Comparison of ENCODE assay signal across 30 cellular contexts in genomic region chr7:151789380-151789947, GRCh38.
DNase-seq lines count a peak whose midpoint lies in the region; ATAC-seq and TF ChIP-seq lines count a peak whose summit lies in the region.
"Had no signal": no experiment of that assay in that cellular context is flagged by ENCODE, and none has a peak within 500 bp of the region (broad histone marks: within the 10 kb centered on the region; RNA-seq: fewer than 3 reads in every experiment).

No MANE protein-coding gene starts in this region.

- no peaks in the 10 kb centered on the region for H3K4me1 ChIP-seq in H9 (ENCODE audit: insufficient read depth, low read length)
- H3K4me1 ChIP-seq in spleen = peaks cover 0 to 18% (median 12%) of the 10 kb centered on the region in 6 donors
- H3K4me1 ChIP-seq: A549, HAP-1 had no signal

- H3K27me3 ChIP-seq in H9 (ENCODE audit: insufficient read depth, low read length) (no peaks in the 10 kb centered on the region), spleen (replicated peaks in 1 of 7) (no peaks in the 10 kb centered on the region), WERI-Rb-1 (ENCODE audit: insufficient read depth, low read depth, severe bottlenecking) (no peaks in the 10 kb centered on the region)
- H3K27me3 ChIP-seq: BLaER1 treated with 17β-estradiol and CSF1 and Interleukin-3, amounts not matched to agents 10 nM and 100 nM had no signal

- H3K18ac ChIP-seq in H9 (ENCODE audit: insufficient read length, low read depth, low read length) = no peak overlapping the region

- no peak for TF ChIP-seq CTCF in H9 (conservative IDR thresholded peaks at IDR 0.05)
- TF ChIP-seq CTCF in chondrocyte (IDR thresholded peaks at IDR 0.05) = no peak
- no peak for TF ChIP-seq CTCF in spleen (IDR thresholded peaks at IDR 0.05 in 8 of 11, conservative IDR thresholded peaks at IDR 0.05 in 3 of 11)
- TF ChIP-seq CTCF in WERI-Rb-1 (IDR thresholded peaks at IDR 0.05; ENCODE audit: low read depth, low read length) = no peak

- peaks cover 15 to 16% of the 10 kb centered on the region in 2 experiments for H3K4me1 Mint-ChIP-seq in H9
- no peaks in the 10 kb centered on the region for H3K4me1 Mint-ChIP-seq in chondrocyte (ENCODE audit: low read depth)
- H3K4me1 Mint-ChIP-seq in memory B cell = peaks cover 36% of the 10 kb centered on the region
- H3K4me1 Mint-ChIP-seq in activated CD8-positive, alpha-beta memory T cell treated with anti-CD3 and anti-CD28 coated beads, Interleukin-2, amount 10 ng/mL, durations not matched to agents 7 days and 5 days = peaks cover 3% of the 10 kb centered on the region

- H4K91ac ChIP-seq in H9 (ENCODE audit: insufficient read length, low read depth, low read length) = no peak overlapping the region

- no peaks in the 10 kb centered on the region for H3K79me2 ChIP-seq in H9 (ENCODE audit: insufficient read depth, low read length)

- H3K4me3 Mint-ChIP-seq in H9 (no peak overlapping the region; a peak in 1 of 5 replicates), chondrocyte (ENCODE audit: unreplicated experiment) (no peak overlapping the region), memory B cell (no peak overlapping the region)
- H3K4me3 Mint-ChIP-seq in activated CD8-positive, alpha-beta memory T cell treated with anti-CD3 and anti-CD28 coated beads, Interleukin-2, amount 10 ng/mL, durations not matched to agents 7 days and 5 days = no peak overlapping the region
- H3K4me3 Mint-ChIP-seq: CD8-positive, alpha-beta memory T cell; HFFc6 had no signal

- TF ChIP-seq POLR2A in spleen (IDR thresholded peaks at IDR 0.05) = no peak

- H3K14ac ChIP-seq in H9 (ENCODE audit: insufficient read depth, low read length) = peak overlapping the region; percentile 53; the same call in 1 of the 2 replicates

- no peak for ATAC-seq in memory B cell (ENCODE audit: low read depth)
- no peak for ATAC-seq in activated CD8-positive, alpha-beta memory T cell treated with anti-CD3 and anti-CD28 coated beads, Interleukin-2, amount 10 ng/mL, durations not matched to agents 7 days and 5 days
- ATAC-seq: A549, GM12878, K562 had no signal

- no peak overlapping the region for H2AFZ ChIP-seq in H9 (ENCODE audit: low read length)

- H4K5ac ChIP-seq in H9 (ENCODE audit: insufficient read length, low read depth, low read length) = no peak overlapping the region

- no peaks in the 10 kb centered on the region for H3K36me3 Mint-ChIP-seq in H9 (ENCODE audit: insufficient read depth in 1 of 3, low read depth in 3 of 3)
- H3K36me3 Mint-ChIP-seq in chondrocyte (ENCODE audit: low read depth) = no peaks in the 10 kb centered on the region
- peaks cover 11% of the 10 kb centered on the region for H3K36me3 Mint-ChIP-seq in memory B cell
- H3K36me3 Mint-ChIP-seq in activated CD8-positive, alpha-beta memory T cell treated with anti-CD3 and anti-CD28 coated beads, Interleukin-2, amount 10 ng/mL, durations not matched to agents 7 days and 5 days = no peaks in the 10 kb centered on the region

- H3K4ac ChIP-seq in H9 (ENCODE audit: low read depth, low read length) = no peak overlapping the region

- no peak overlapping the region for H3K9ac ChIP-seq in H9 (ENCODE audit: extremely low read depth, insufficient read length, low read length)
- H3K9ac ChIP-seq: BLaER1 treated with 17β-estradiol and CSF1 and Interleukin-3, amounts not matched to agents 10 nM and 100 nM had no signal

- peaks cover 0 to 23% (median 0%) of the 10 kb centered on the region in 6 donors for H3K36me3 ChIP-seq in spleen
- no peaks in the 10 kb centered on the region for H3K36me3 ChIP-seq in WERI-Rb-1
- H3K36me3 ChIP-seq: BLaER1 treated with 17β-estradiol and CSF1 and Interleukin-3, amounts not matched to agents 10 nM and 100 nM; HAP-1 had no signal

- H2BK5ac ChIP-seq in H9 (ENCODE audit: insufficient read length, low read length) = no peak overlapping the region

- DNase-seq in H9 = no peak
- peak; percentile 47 for DNase-seq in chondrocyte (ENCODE audit: low spot score)
- no peak for DNase-seq in memory B cell (ENCODE audit: low spot score in 2 of 2)
- DNase-seq in spleen = peak; percentile 37
- DNase-seq in ecto neural progenitor cell (ENCODE audit: low spot score) = no peak
- no peak for DNase-seq in inferior parietal cortex (ENCODE audit: extremely low spot score)
- DNase-seq in activated CD8-positive, alpha-beta memory T cell treated with anti-CD3 and anti-CD28 coated beads, Interleukin-2, amount 10 ng/mL, durations not matched to agents 7 days and 5 days = no peak
- no peak for DNase-seq in WERI-Rb-1
- DNase-seq: AML-193; CD8-positive, alpha-beta memory T cell; DMS 273 treated with DMSO at 0.1 percent for 48 hours; DMS79; EL; GDM1; HFFc6; Kasumi-1; NCI-H1092 treated with DMSO at 0.1 percent for 48 hours; NCI-H1436; NCI-H187; NCI-H2171 treated with DMSO at 0.1 percent for 48 hours; NCI-H345; NCI-H510A treated with DMSO at 0.1 percent for 48 hours; NCI-H748 treated with DMSO at 0.1 percent for 48 hours; RPMI8226; SHP77 treated with DMSO at 0.1 percent for 48 hours had no signal

- no CpG with 5 or more reads among the region's 11 CpGs for WGBS in H9 (ENCODE audit: extremely low coverage, insufficient read length, low lambda C conversion rate)
- WGBS in spleen, 5 donors = 88 to 93% (median 91%) methylated on average over 9 to 11 of the region's 11 CpGs

- H3K27ac Mint-ChIP-seq in H9 = peak overlapping the region in 1 of 3 experiments; percentile 23; a peak in 1 of 7 replicates
- no peak overlapping the region for H3K27ac Mint-ChIP-seq in chondrocyte (ENCODE audit: unreplicated experiment)
- peak overlapping the region; percentile 9 for H3K27ac Mint-ChIP-seq in memory B cell
- H3K27ac Mint-ChIP-seq in activated CD8-positive, alpha-beta memory T cell treated with anti-CD3 and anti-CD28 coated beads, Interleukin-2, amount 10 ng/mL, durations not matched to agents 7 days and 5 days = no peak overlapping the region
- H3K27ac Mint-ChIP-seq: HFFc6 had no signal

- H3K79me1 ChIP-seq in H9 (ENCODE audit: insufficient read depth, low read depth, low read length, poor library complexity, severe bottlenecking) = no peaks in the 10 kb centered on the region

- H2BK120ac ChIP-seq in H9 (ENCODE audit: low read depth, low read length, poor library complexity, severe bottlenecking) = no peak overlapping the region

- H3K27me3 Mint-ChIP-seq in H9 (ENCODE audit: low read depth) = peaks cover 9% of the 10 kb centered on the region
- peaks cover 9% of the 10 kb centered on the region for H3K27me3 Mint-ChIP-seq in chondrocyte (ENCODE audit: low read depth)
- no peaks in the 10 kb centered on the region for H3K27me3 Mint-ChIP-seq in memory B cell
- no peaks in the 10 kb centered on the region for H3K27me3 Mint-ChIP-seq in activated CD8-positive, alpha-beta memory T cell treated with anti-CD3 and anti-CD28 coated beads, Interleukin-2, amount 10 ng/mL, durations not matched to agents 7 days and 5 days

- H3K23me2 ChIP-seq in H9 (ENCODE audit: insufficient read length, low read depth, low read length, poor library complexity, severe bottlenecking) = peaks cover 3% of the 10 kb centered on the region

- no peak overlapping the region for H3T11ph ChIP-seq in H9 (ENCODE audit: low read length)

- no peak overlapping the region for H3K56ac ChIP-seq in H9 (ENCODE audit: insufficient read length, low read depth, low read length)

- H3K27ac ChIP-seq in H9 (ENCODE audit: insufficient read length, low read depth, low read length) = no peak overlapping the region
- no peak overlapping the region for H3K27ac ChIP-seq in spleen
- no peak overlapping the region for H3K27ac ChIP-seq in WERI-Rb-1
- H3K27ac ChIP-seq: A549; BLaER1 treated with 17β-estradiol and CSF1 and Interleukin-3, amounts not matched to agents 10 nM and 100 nM had no signal

- intact Hi-C loops in spleen (cut with DNase I; ENCODE audit: low total_unique reads) = no loop called here

- no peak overlapping the region for H2BK12ac ChIP-seq in H9 (ENCODE audit: insufficient read length, low read depth, low read length)

- no peak overlapping the region for H2BK20ac ChIP-seq in H9 (ENCODE audit: low read depth, low read length, poor library complexity, severe bottlenecking)

- H2BK15ac ChIP-seq in H9 (ENCODE audit: low read depth, low read length) = no peak overlapping the region

- H4K8ac ChIP-seq in H9 (replicated peaks; ENCODE audit: insufficient read length, low read depth, low read length) = no peak overlapping the region

- H2AK5ac ChIP-seq in H9 (ENCODE audit: insufficient read length, low read length) = no peak overlapping the region

- no peak overlapping the region for H3K4me2 ChIP-seq in H9 (ENCODE audit: insufficient read depth, insufficient read length, low read length)
- H3K4me2 ChIP-seq: A549; BLaER1 treated with 17β-estradiol and CSF1 and Interleukin-3, amounts not matched to agents 10 nM and 100 nM had no signal

- H4K20me1 ChIP-seq in H9 (ENCODE audit: control insufficient read depth, insufficient read depth, insufficient read length) = no peaks in the 10 kb centered on the region

- H3K9me3 Mint-ChIP-seq in H9 (no peaks in the 10 kb centered on the region), chondrocyte (ENCODE audit: low read depth) (no peaks in the 10 kb centered on the region), memory B cell (no peaks in the 10 kb centered on the region)
- H3K9me3 Mint-ChIP-seq in activated CD8-positive, alpha-beta memory T cell treated with anti-CD3 and anti-CD28 coated beads, Interleukin-2, amount 10 ng/mL, durations not matched to agents 7 days and 5 days (ENCODE audit: low read depth) = no peaks in the 10 kb centered on the region
- H3K9me3 Mint-ChIP-seq: CD8-positive, alpha-beta memory T cell; HFFc6 had no signal

- H3K4me3 ChIP-seq in spleen = no peak overlapping the region
- no peak overlapping the region for H3K4me3 ChIP-seq in WERI-Rb-1 (ENCODE audit: low read depth, low read length)
- H3K4me3 ChIP-seq: A549; BLaER1 treated with 17β-estradiol and CSF1 and Interleukin-3, amounts not matched to agents 10 nM and 100 nM; GM12878; HAP-1; K562 had no signal

- H3K23ac ChIP-seq in H9 (ENCODE audit: insufficient read length, low read depth, low read length) = no peak overlapping the region

- no peaks in the 10 kb centered on the region for H3K9me3 ChIP-seq in H9 (ENCODE audit: control insufficient read depth, low read depth, low read length)
- no peaks in the 10 kb centered on the region for H3K9me3 ChIP-seq in spleen
- no peaks in the 10 kb centered on the region for H3K9me3 ChIP-seq in WERI-Rb-1 (ENCODE audit: severe bottlenecking)
- H3K9me3 ChIP-seq: A549; BLaER1 treated with 17β-estradiol and CSF1 and Interleukin-3, amounts not matched to agents 10 nM and 100 nM; HAP-1 had no signal

- CTCF ChIA-PET in activated CD8-positive, alpha-beta memory T cell treated with anti-CD3 and anti-CD28 coated beads, Interleukin-2, amount 10 ng/mL, durations not matched to agents 7 days and 5 days (lab: Charles Lee) = no interaction called here

Comparison
In these comparisons a context has a peak if more than half of its experiments do, and no peak if none do; other contexts are left out.
1. DNase-seq: peak in chondrocyte (single experiment) and spleen (single experiment); none in H9 (single experiment), memory B cell (0 of 2), ecto neural progenitor cell (single experiment), inferior parietal cortex (single experiment), activated CD8-positive, alpha-beta memory T cell treated with anti-CD3 and anti-CD28 coated beads, Interleukin-2, amount 10 ng/mL, durations not matched to agents 7 days and 5 days (single experiment) and WERI-Rb-1 (single experiment).